ENCODE assay signal across 9 cellular contexts in genomic region chr12:12376636-12377448, GRCh38. TPM values are rescaled to one million over a fixed set of nuclear protein-coding genes. Genes with fewer than 3 reads are reported as not detected.
DNase-seq lines count a peak whose midpoint lies in the region; ATAC-seq and TF ChIP-seq lines count a peak whose summit lies in the region.
"Had no signal": no experiment of that assay in that cellular context is flagged by ENCODE, and none has a peak within 500 bp of the region (broad histone marks: within the 10 kb centered on the region; RNA-seq: fewer than 3 reads in every experiment).

No MANE protein-coding gene starts in this region.

- peak overlapping the region; percentile 72 to 92 (median 88) for H3K27ac Mint-ChIP-seq in CD4-positive, CD25-positive, alpha-beta regulatory T cell

- H3K4me3 ChIP-seq in CD4-positive, CD25-positive, alpha-beta regulatory T cell (ENCODE audit: low read depth, low read length), result no peak overlapping the region
- no peak overlapping the region for H3K4me3 ChIP-seq in thymus (ENCODE audit: low read length)

- 86% methylated on average over 12 of the region's 12 CpGs for WGBS in thymus

- H3K27me3 Mint-ChIP-seq in CD4-positive, CD25-positive, alpha-beta regulatory T cell, result no peaks in the 10 kb centered on the region

- H3K4me1 Mint-ChIP-seq in CD4-positive, CD25-positive, alpha-beta regulatory T cell, result peaks cover 35 to 59% (median 43%) of the 10 kb centered on the region in 4 donors

- H3K36me3 Mint-ChIP-seq in CD4-positive, CD25-positive, alpha-beta regulatory T cell, result peaks cover 26% of the 10 kb centered on the region

- peaks cover 14% of the 10 kb centered on the region for H3K36me3 ChIP-seq in CD4-positive, CD25-positive, alpha-beta regulatory T cell (ENCODE audit: control insufficient read depth, insufficient read depth, low read length)
- no peaks in the 10 kb centered on the region for H3K36me3 ChIP-seq in thymus (ENCODE audit: control insufficient read depth, insufficient read depth)

- no peaks in the 10 kb centered on the region for H3K27me3 ChIP-seq in CD4-positive, CD25-positive, alpha-beta regulatory T cell (ENCODE audit: control insufficient read depth, insufficient read depth, low read length)
- no peaks in the 10 kb centered on the region for H3K27me3 ChIP-seq in layer of hippocampus (ENCODE audit: control insufficient read depth, insufficient read depth, low read length)
- no peaks in the 10 kb centered on the region for H3K27me3 ChIP-seq in thymus (ENCODE audit: control insufficient read depth, insufficient read depth)

- H3K4me3 Mint-ChIP-seq in CD4-positive, CD25-positive, alpha-beta regulatory T cell, result peak overlapping the region in 1 of 4 donors; percentile 66
- H3K4me3 Mint-ChIP-seq: T-helper 1 cell treated with Interleukin-12 subunit alpha and Interleukin-12 subunit beta and Interleukin-4 antibody, amounts not matched to agents 30 μg/mL and 1 μg/mL, for 36 hours had no signal

- peak; percentile 81 for ATAC-seq in CD4-positive, CD25-positive, alpha-beta regulatory T cell (ENCODE audit: low read depth in 2 of 2)
- ATAC-seq in GM18867 (IDR thresholded peaks at IDR 0.05; ENCODE audit: unreplicated experiment) (peak; percentile 55), GM21515 (IDR thresholded peaks at IDR 0.05; ENCODE audit: unreplicated experiment) (no peak)

- H3K27ac ChIP-seq in CD4-positive, CD25-positive, alpha-beta regulatory T cell (ENCODE audit: insufficient read depth, low read length, poor library complexity, severe bottlenecking), result peak overlapping the region; percentile 49
- H3K27ac ChIP-seq in layer of hippocampus (ENCODE audit: low read depth, low read length) (peak overlapping the region; percentile 38), thymus (ENCODE audit: low read depth) (peak overlapping the region; percentile 10)

- H3K9me3 ChIP-seq in CD4-positive, CD25-positive, alpha-beta regulatory T cell (ENCODE audit: control insufficient read depth in 2 of 2, low read length in 2 of 2), result no peaks in the 10 kb centered on the region
- H3K9me3 ChIP-seq in thymus (ENCODE audit: control insufficient read depth), result no peaks in the 10 kb centered on the region

- H3K4me1 ChIP-seq in CD4-positive, CD25-positive, alpha-beta regulatory T cell (ENCODE audit: control insufficient read depth, insufficient read depth, low read length, poor library complexity, severe bottlenecking), result peaks cover 37% of the 10 kb centered on the region
- peaks cover 13% of the 10 kb centered on the region for H3K4me1 ChIP-seq in thymus (ENCODE audit: control insufficient read depth, insufficient read depth, low read length)

- H3K9me3 Mint-ChIP-seq in CD4-positive, CD25-positive, alpha-beta regulatory T cell, result peaks cover 0 to 4% (median 0%) of the 10 kb centered on the region in 7 donors

- peak; percentile 30 to 90 (median 84) for DNase-seq in CD4-positive, CD25-positive, alpha-beta regulatory T cell
- peak; percentile 82 for DNase-seq in M059J (ENCODE audit: low read depth)
- DNase-seq in central memory CD4-positive, alpha-beta T cell, result peak; percentile 77

TF ChIP-seq in PFSK-1, 5 proteins besides CTCF, POLR2A, EP300 and RAD21:
- no peak for TF ChIP-seq POLR2AphosphoS5 (IDR thresholded peaks at IDR 0.05; ENCODE audit: low read depth, low read length)
- no peak for TF ChIP-seq FOXP2 (optimal IDR thresholded peaks at IDR 0.05; ENCODE audit: borderline replicate concordance, extremely low read depth, extremely low read length, insufficient read depth)
- TF ChIP-seq TAF1 (IDR thresholded peaks at IDR 0.05; ENCODE audit: borderline replicate concordance, insufficient read depth, low read length), result 0 out of 2 replicates have a peak, but pooled peaks have one; percentile 24

RNA-seq across cellular contexts. Expression of gene BORCS5, which starts 20.0 kb away (rescaled TPM):
- total RNA-seq in CD4-positive, CD25-positive, alpha-beta regulatory T cell, result 39.2 TPM
- polyA plus RNA-seq in CD4-positive, CD25-positive, alpha-beta regulatory T cell, result 10 to 100 TPM; 25.0 to 37.7 (median 30.9) TPM
- 5.4 and 11.2 TPM in 2 replicates for total RNA-seq in M059J (2014; rRNA removed; shearing (Covaris generic))
- polyA plus RNA-seq in PFSK-1 (2012; ENCODE audit: insufficient read length, low read depth), result 14.2 TPM
- polyA plus RNA-seq in thymus, result 7.0 TPM

RNA-seq across cellular contexts. Expression of gene MANSC1, which starts 26.8 kb away (rescaled TPM):
- 0.22 TPM for total RNA-seq in CD4-positive, CD25-positive, alpha-beta regulatory T cell
- polyA plus RNA-seq in CD4-positive, CD25-positive, alpha-beta regulatory T cell, result 1 to 10 TPM in 2 of 4 donors, under 1 TPM in 2; 0.43 to 1.3 (median 0.89) TPM
- total RNA-seq in M059J (2014; rRNA removed; shearing (Covaris generic)), result 6.6 and 10.3 TPM in 2 replicates
- polyA plus RNA-seq in PFSK-1 (2012; ENCODE audit: insufficient read length, low read depth), result 0.44 TPM
- 4.6 TPM for polyA plus RNA-seq in thymus
